In the genomic region with DNA sequence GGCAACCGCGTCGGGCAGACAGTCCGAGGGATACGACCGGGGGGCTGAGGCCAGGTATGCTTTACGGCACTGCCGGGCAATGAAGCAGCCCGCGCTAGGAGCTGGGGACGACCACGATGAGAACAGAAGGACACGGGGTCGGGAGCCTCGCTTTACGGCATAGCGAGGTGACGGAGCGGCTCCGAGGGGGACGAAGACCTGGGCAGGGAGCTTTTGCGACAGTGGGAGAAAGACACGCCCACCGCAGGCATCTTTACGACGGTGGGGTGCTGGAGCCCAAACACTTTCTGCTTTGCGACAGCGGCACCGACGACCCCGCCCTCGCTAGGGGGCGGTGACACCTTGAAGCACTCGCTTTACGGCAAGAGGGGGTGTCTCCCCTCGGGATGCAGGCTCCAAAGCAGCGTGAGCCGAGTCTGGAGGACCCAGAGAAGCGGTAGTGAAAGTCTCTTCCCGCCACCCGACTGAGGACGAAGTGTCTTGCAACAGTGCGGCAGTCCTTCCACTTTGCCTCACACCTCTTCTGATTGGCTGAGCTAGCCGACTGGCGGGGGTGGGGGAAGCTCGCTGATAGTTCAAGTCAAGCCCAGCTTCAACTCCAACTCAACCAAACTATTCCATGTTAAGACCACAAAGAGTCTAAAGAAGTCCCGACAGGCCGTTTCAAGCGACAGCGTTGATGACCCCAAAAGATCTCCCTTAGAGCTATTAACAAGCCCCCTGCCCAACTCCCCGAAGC, we compare ENCODE assay signal across 8 cellular contexts. TPM values are rescaled to one million over a fixed set of nuclear protein-coding genes. Genes with fewer than 3 reads are reported as not detected.
A peak's percentile ranks its signal among the peaks of the same experiment; 100 is the strongest.
DNase-seq lines count a peak whose midpoint lies in the region; ATAC-seq, FAIRE-seq and TF ChIP-seq lines count a peak whose summit lies in the region.

No MANE protein-coding gene starts in this region.

- TF ChIP-seq CTCF in CD14-positive monocyte (IDR thresholded peaks at IDR 0.05), result no peak
- 0 out of 2 replicates have a peak, but pooled peaks have one; percentile 35 for TF ChIP-seq CTCF in HepG2 (CRISPR knock-in tag; IDR thresholded peaks at IDR 0.05)

- peak overlapping the region; percentile 96 to 100 (median 98) for H3K27ac Mint-ChIP-seq in CD14-positive monocyte

- peaks cover 27% of the 10 kb centered on the region for H3K4me1 ChIP-seq in HepG2 (ENCODE audit: insufficient read depth, low read length)

- in situ Hi-C loops in HepG2 (cut with HindIII; ENCODE audit: extremely low pct_ligation_motif_present, low pct_unique_long_range_greater_than_20kb), result no loop called here

- DNase-seq in CD14-positive monocyte (ENCODE audit: low spot score), result peak; percentile 97
- DNase-seq in NCI-H774 (lab: John Stamatoyannopoulos, UW), result peak; percentile 90
- peak; percentile 95 to 97 for DNase-seq in activated CD4-positive, alpha-beta T cell treated with anti-CD3 and anti-CD28 coated beads, Interleukin-2, amount 50 U/mL, for 48 hours
- DNase-seq in dermis blood vessel endothelial cell, result peak; percentile 99
- DNase-seq in HepG2 (ENCODE audit: low spot score), result peak; percentile 97
- DNase-seq in stimulated activated CD4-positive, alpha-beta T cell treated with anti-CD3 and anti-CD28 coated beads, Interleukin-2, amount 100 ng/mL, for 48 hours, result peak; percentile 91 to 94

- H3K4me1 Mint-ChIP-seq in CD14-positive monocyte, result peaks cover 36% of the 10 kb centered on the region

- peak overlapping the region; percentile 83 for H3K9ac ChIP-seq in HepG2 (ENCODE audit: insufficient read depth, low read depth, low read length)

- TF ChIP-seq EP300 in HepG2 (IDR thresholded peaks at IDR 0.05; ENCODE audit: low read depth in 2 of 2, low read length in 2 of 2), result no peak; a peak in 1 of 4 replicates
- TF ChIP-seq EP300 in HepG2 (CRISPR knock-in tag; IDR thresholded peaks at IDR 0.05; ENCODE audit: borderline replicate concordance), result no peak

- H3K4me3 ChIP-seq in HepG2 (replicated peaks in 1 of 3; ENCODE audit: insufficient read depth in 1 of 3, low read depth in 2 of 3, low read length in 3 of 3), result peak overlapping the region; percentile 90 to 97 (median 91)

- POLR2A ChIA-PET in HepG2 (lab: Yijun Ruan, JAX), result interaction anchor here (0.6 to 2.7 kb wide), 35 partner anchors 9 to 727 kb away, joined by 3 to 47 read pairs (median 4); a partner anchor contains a TSS

- FAIRE-seq in HepG2 (lab: Jason Lieb, UNC), result peak; percentile 98

- H3K4me3 Mint-ChIP-seq in CD14-positive monocyte, result peak overlapping the region; percentile 91 to 98

- no peaks in the 10 kb centered on the region for H4K20me1 ChIP-seq in HepG2 (ENCODE audit: insufficient read depth, low read length)

- peak overlapping the region; percentile 63 for H3K27ac ChIP-seq in HepG2 (ENCODE audit: extremely low read length, insufficient read depth, low read length)

- H2AFZ ChIP-seq in HepG2 (ENCODE audit: low read length), result peak overlapping the region; percentile 68

- TF ChIP-seq POLR2A in HepG2 (IDR thresholded peaks at IDR 0.05; ENCODE audit: insufficient read depth in 1 of 2, low read depth in 2 of 2, low read length in 2 of 2), result peak; percentile 68 to 85

- peak overlapping the region; percentile 84 for H3K4me2 ChIP-seq in HepG2 (ENCODE audit: low read depth, low read length)

- ATAC-seq in GM19395 (IDR thresholded peaks at IDR 0.05; ENCODE audit: unreplicated experiment) (peak; percentile 59), HG03565 (IDR thresholded peaks at IDR 0.05; ENCODE audit: unreplicated experiment) (peak; percentile 67), HepG2 (peak; percentile 81)

- 0 out of 2 replicates have a peak, but pooled peaks have one; percentile 8 for TF ChIP-seq RAD21 in HepG2 (CRISPR knock-in tag; IDR thresholded peaks at IDR 0.05)

- peaks cover 16 to 26% of the 10 kb centered on the region in 2 donors for H3K36me3 Mint-ChIP-seq in CD14-positive monocyte

- H3K9me3 ChIP-seq in HepG2 (ENCODE audit: low read length), result no peaks in the 10 kb centered on the region

- peaks cover 0 to 6% (median 0%) of the 10 kb centered on the region in 3 donors for H3K27me3 Mint-ChIP-seq in CD14-positive monocyte (ENCODE audit: low read depth in 3 of 3)

- no TSS peak for BruUV-seq in HepG2 (replicated peaks; lab: Mats Ljungman, UMichigan)

- peaks cover 12% of the 10 kb centered on the region for H3K79me2 ChIP-seq in HepG2 (ENCODE audit: insufficient read depth, low read length)

- peaks cover 1 to 18% of the 10 kb centered on the region in 2 experiments; a peak in 3 of 5 replicates for H3K36me3 ChIP-seq in HepG2 (replicated peaks in 1 of 2; ENCODE audit: control insufficient read depth in 1 of 2, insufficient read depth in 2 of 2, low read length in 2 of 2)

- intact Hi-C loops in CD14-positive monocyte (cut with micrococcal nuclease) (loop anchor here in 1 of 2 donors (2.0 to 10.0 kb wide), 3 partner anchors 21 to 245 kb away; a partner anchor contains a TSS), HepG2 (cut with micrococcal nuclease; ENCODE audit: unreplicated experiment) (loop anchor here (1.0 to 2.0 kb wide), 3 partner anchors 21 to 116 kb away; a partner anchor contains a TSS)

- WGBS in HepG2 (ENCODE audit: low lambda C conversion rate), result 0% methylated on average over 23 of the region's 51 CpGs

- H3K27me3 ChIP-seq in HepG2 (ENCODE audit: control insufficient read depth in 1 of 2, insufficient read depth in 2 of 2, low read length in 2 of 2), result peaks cover 0 to 4% of the 10 kb centered on the region in 2 experiments; a peak in 3 of 5 replicates

- CTCF ChIA-PET in HepG2 (lab: Yijun Ruan, JAX; ENCODE audit: low intra/inter-chr PET ratio, low total read pairs), result no interaction called here

- H3K9me3 Mint-ChIP-seq in CD14-positive monocyte, result no peaks in the 10 kb centered on the region

RNA-seq across cellular contexts. Expression of a gene that starts 0.4 kb away (rescaled TPM):
- under 1 TPM; 0.35 to 0.44 TPM for polyA plus RNA-seq in CD14-positive monocyte
- 17.3 and 23.3 TPM in 2 replicates for total RNA-seq in dermis blood vessel endothelial cell
- total RNA-seq in HepG2 (2016; rRNA removed; fragmentation: Illumina TruSeq; extraction: Trizol), result 6.7 and 15.7 TPM in 2 replicates
- 2.2 and 2.3 TPM in 2 replicates for total RNA-seq in HepG2 (2016; cell fraction: cytosol; rRNA removed; fragmentation: Illumina TruSeq; extraction: Trizol; ENCODE audit: low read depth)
- total RNA-seq in HepG2 (2016; cell fraction: insoluble cytoplasmic fraction; rRNA removed; fragmentation: Illumina TruSeq; extraction: Trizol), result 4.5 and 17.1 TPM in 2 replicates
- total RNA-seq in HepG2 (2016; cell fraction: membrane; rRNA removed; fragmentation: Illumina TruSeq; extraction: Trizol), result 3.5 and 4.6 TPM in 2 replicates
- 28.3 and 30.1 TPM in 2 replicates for total RNA-seq in HepG2 (2016; cell fraction: nucleus; rRNA removed; fragmentation: Illumina TruSeq; extraction: Trizol)
- 14.8 and 15.3 TPM in 2 replicates for polyA plus RNA-seq in HepG2 (2011; rRNA removed)
- 5.0 and 5.4 TPM in 2 replicates for polyA plus RNA-seq in HepG2 (2011; cell fraction: cytosol; rRNA removed)
- polyA plus RNA-seq in HepG2 (2011; cell fraction: nucleus; rRNA removed), result 162 and 199 TPM in 2 replicates
- 12.4 and 15.4 TPM in 2 replicates for polyA plus RNA-seq in HepG2 (2012)
- polyA plus RNA-seq in HepG2 (2016; cell fraction: cytosol; fragmentation: Illumina TruSeq; extraction: Trizol; ENCODE audit: low read depth), result 0.95 and 1.2 TPM in 2 replicates
- polyA plus RNA-seq in HepG2 (2016; cell fraction: insoluble cytoplasmic fraction; fragmentation: Illumina TruSeq; extraction: Trizol; ENCODE audit: low read depth), result 4.4 and 6.1 TPM in 2 replicates
- polyA plus RNA-seq in HepG2 (2016; cell fraction: membrane; fragmentation: Illumina TruSeq; extraction: Trizol; ENCODE audit: low read depth), result 1.1 and 1.9 TPM in 2 replicates
- polyA plus RNA-seq in HepG2 (2016; cell fraction: nucleus; fragmentation: Illumina TruSeq; extraction: Trizol; ENCODE audit: insufficient read depth, low read depth), result 84.2 and 94.7 TPM in 2 replicates
- 25.4 and 35.0 TPM in 2 replicates for polyA minus RNA-seq in HepG2 (2011; rRNA and poly(A)+ RNA removed; ENCODE audit: low replicate concordance)
- 3.8 and 5.9 TPM in 2 replicates for polyA minus RNA-seq in HepG2 (2011; cell fraction: cytosol; rRNA and poly(A)+ RNA removed)
- polyA minus RNA-seq in HepG2 (2011; cell fraction: nucleus; rRNA and poly(A)+ RNA removed), result 43.5 and 53.5 TPM in 2 replicates

RNA-seq across cellular contexts. Expression of a gene that starts 6.8 kb away (rescaled TPM):
- polyA plus RNA-seq in CD14-positive monocyte, result 10 to 100 TPM; 32.1 to 40.5 TPM
- not detected in 2 replicates for total RNA-seq in dermis blood vessel endothelial cell
- total RNA-seq in HepG2 (2016; rRNA removed; fragmentation: Illumina TruSeq; extraction: Trizol), result 1.3 TPM in 1 of 2 replicates, not detected in the other
- total RNA-seq in HepG2 (2016; cell fraction: cytosol; rRNA removed; fragmentation: Illumina TruSeq; extraction: Trizol; ENCODE audit: low read depth), result 4.2 and 4.3 TPM in 2 replicates
- 2.2 TPM in 1 of 2 replicates, not detected in the other for total RNA-seq in HepG2 (2016; cell fraction: insoluble cytoplasmic fraction; rRNA removed; fragmentation: Illumina TruSeq; extraction: Trizol)
- 2.8 and 4.1 TPM in 2 replicates for total RNA-seq in HepG2 (2016; cell fraction: membrane; rRNA removed; fragmentation: Illumina TruSeq; extraction: Trizol)
- total RNA-seq in HepG2 (2016; cell fraction: nucleus; rRNA removed; fragmentation: Illumina TruSeq; extraction: Trizol), result not detected in 2 replicates
- 2.5 and 3.1 TPM in 2 replicates for polyA plus RNA-seq in HepG2 (2011; rRNA removed)
- polyA plus RNA-seq in HepG2 (2011; cell fraction: cytosol; rRNA removed), result 2.2 and 2.5 TPM in 2 replicates
- 3.8 and 5.2 TPM in 2 replicates for polyA plus RNA-seq in HepG2 (2011; cell fraction: nucleus; rRNA removed)
- 3.7 and 6.1 TPM in 2 replicates for polyA plus RNA-seq in HepG2 (2012)
- polyA plus RNA-seq in HepG2 (2016; cell fraction: cytosol; fragmentation: Illumina TruSeq; extraction: Trizol; ENCODE audit: low read depth), result 2.3 and 3.5 TPM in 2 replicates
- not detected in 2 replicates for polyA plus RNA-seq in HepG2 (2016; cell fraction: insoluble cytoplasmic fraction; fragmentation: Illumina TruSeq; extraction: Trizol; ENCODE audit: low read depth)
- polyA plus RNA-seq in HepG2 (2016; cell fraction: membrane; fragmentation: Illumina TruSeq; extraction: Trizol; ENCODE audit: low read depth), result 0.87 TPM in 1 of 2 replicates, not detected in the other
- polyA plus RNA-seq in HepG2 (2016; cell fraction: nucleus; fragmentation: Illumina TruSeq; extraction: Trizol; ENCODE audit: insufficient read depth, low read depth), result 1.2 and 2.1 TPM in 2 replicates
- 0.12 TPM in 1 of 2 replicates, not detected in the other for polyA minus RNA-seq in HepG2 (2011; rRNA and poly(A)+ RNA removed; ENCODE audit: low replicate concordance)
- not detected in 2 replicates for polyA minus RNA-seq in HepG2 (2011; cell fraction: cytosol; rRNA and poly(A)+ RNA removed)
- polyA minus RNA-seq in HepG2 (2011; cell fraction: nucleus; rRNA and poly(A)+ RNA removed), result not detected in 2 replicates

RNA-seq across cellular contexts. Expression of a gene that starts 14.4 kb away (rescaled TPM):
- polyA plus RNA-seq in CD14-positive monocyte (10 to 100 TPM; 53.5 to 59.6 TPM), HepG2 (2011; rRNA removed) (48.0 and 59.4 TPM in 2 replicates)
- total RNA-seq in dermis blood vessel endothelial cell (45.2 and 45.6 TPM in 2 replicates), HepG2 (2016; rRNA removed; fragmentation: Illumina TruSeq; extraction: Trizol) (43.8 and 58.0 TPM in 2 replicates)
- total RNA-seq in HepG2 (2016; cell fraction: cytosol; rRNA removed; fragmentation: Illumina TruSeq; extraction: Trizol; ENCODE audit: low read depth), result 164 and 173 TPM in 2 replicates
- total RNA-seq in HepG2 (2016; cell fraction: insoluble cytoplasmic fraction; rRNA removed; fragmentation: Illumina TruSeq; extraction: Trizol), result 33.8 and 63.0 TPM in 2 replicates
- 126 and 138 TPM in 2 replicates for total RNA-seq in HepG2 (2016; cell fraction: membrane; rRNA removed; fragmentation: Illumina TruSeq; extraction: Trizol)
- 36.6 and 44.0 TPM in 2 replicates for total RNA-seq in HepG2 (2016; cell fraction: nucleus; rRNA removed; fragmentation: Illumina TruSeq; extraction: Trizol)
- 40.0 and 57.0 TPM in 2 replicates for polyA plus RNA-seq in HepG2 (2011; cell fraction: cytosol; rRNA removed)
- polyA plus RNA-seq in HepG2 (2011; cell fraction: nucleus; rRNA removed), result 196 and 231 TPM in 2 replicates
- 39.6 and 43.4 TPM in 2 replicates for polyA plus RNA-seq in HepG2 (2012)
- polyA plus RNA-seq in HepG2 (2016; cell fraction: cytosol; fragmentation: Illumina TruSeq; extraction: Trizol; ENCODE audit: low read depth), result 223 and 235 TPM in 2 replicates
- polyA plus RNA-seq in HepG2 (2016; cell fraction: insoluble cytoplasmic fraction; fragmentation: Illumina TruSeq; extraction: Trizol; ENCODE audit: low read depth), result 44.5 and 60.2 TPM in 2 replicates
- 165 and 167 TPM in 2 replicates for polyA plus RNA-seq in HepG2 (2016; cell fraction: membrane; fragmentation: Illumina TruSeq; extraction: Trizol; ENCODE audit: low read depth)
- 114 and 131 TPM in 2 replicates for polyA plus RNA-seq in HepG2 (2016; cell fraction: nucleus; fragmentation: Illumina TruSeq; extraction: Trizol; ENCODE audit: insufficient read depth, low read depth)
- polyA minus RNA-seq in HepG2 (2011; rRNA and poly(A)+ RNA removed; ENCODE audit: low replicate concordance), result 52.6 and 92.4 TPM in 2 replicates
- polyA minus RNA-seq in HepG2 (2011; cell fraction: cytosol; rRNA and poly(A)+ RNA removed), result 12.9 and 16.7 TPM in 2 replicates
- 29.9 and 42.3 TPM in 2 replicates for polyA minus RNA-seq in HepG2 (2011; cell fraction: nucleus; rRNA and poly(A)+ RNA removed)

RNA-seq across cellular contexts. Expression of a gene that starts 22.1 kb away (rescaled TPM):
- polyA plus RNA-seq in CD14-positive monocyte (100 to 1,000 TPM; 465 to 485 TPM), HepG2 (2011; rRNA removed) (280 and 337 TPM in 2 replicates)
- total RNA-seq in dermis blood vessel endothelial cell (416 and 525 TPM in 2 replicates), HepG2 (2016; rRNA removed; fragmentation: Illumina TruSeq; extraction: Trizol) (319 and 367 TPM in 2 replicates)
- 181 and 202 TPM in 2 replicates for total RNA-seq in HepG2 (2016; cell fraction: cytosol; rRNA removed; fragmentation: Illumina TruSeq; extraction: Trizol; ENCODE audit: low read depth)
- 326 and 331 TPM in 2 replicates for total RNA-seq in HepG2 (2016; cell fraction: insoluble cytoplasmic fraction; rRNA removed; fragmentation: Illumina TruSeq; extraction: Trizol)
- total RNA-seq in HepG2 (2016; cell fraction: membrane; rRNA removed; fragmentation: Illumina TruSeq; extraction: Trizol), result 297 and 318 TPM in 2 replicates
- total RNA-seq in HepG2 (2016; cell fraction: nucleus; rRNA removed; fragmentation: Illumina TruSeq; extraction: Trizol), result 155 and 177 TPM in 2 replicates
- polyA plus RNA-seq in HepG2 (2011; cell fraction: cytosol; rRNA removed), result 359 and 386 TPM in 2 replicates
- 222 and 229 TPM in 2 replicates for polyA plus RNA-seq in HepG2 (2011; cell fraction: nucleus; rRNA removed)
- polyA plus RNA-seq in HepG2 (2012), result 346 and 360 TPM in 2 replicates
- polyA plus RNA-seq in HepG2 (2016; cell fraction: cytosol; fragmentation: Illumina TruSeq; extraction: Trizol; ENCODE audit: low read depth), result 332 and 358 TPM in 2 replicates
- polyA plus RNA-seq in HepG2 (2016; cell fraction: insoluble cytoplasmic fraction; fragmentation: Illumina TruSeq; extraction: Trizol; ENCODE audit: low read depth), result 655 and 754 TPM in 2 replicates
- polyA plus RNA-seq in HepG2 (2016; cell fraction: membrane; fragmentation: Illumina TruSeq; extraction: Trizol; ENCODE audit: low read depth), result 458 and 466 TPM in 2 replicates
- polyA plus RNA-seq in HepG2 (2016; cell fraction: nucleus; fragmentation: Illumina TruSeq; extraction: Trizol; ENCODE audit: insufficient read depth, low read depth), result 478 and 490 TPM in 2 replicates
- 353 and 1,132 TPM in 2 replicates for polyA minus RNA-seq in HepG2 (2011; rRNA and poly(A)+ RNA removed; ENCODE audit: low replicate concordance)
- 190 and 222 TPM in 2 replicates for polyA minus RNA-seq in HepG2 (2011; cell fraction: cytosol; rRNA and poly(A)+ RNA removed)
- 105 and 111 TPM in 2 replicates for polyA minus RNA-seq in HepG2 (2011; cell fraction: nucleus; rRNA and poly(A)+ RNA removed)

RNA-seq across cellular contexts. Expression of a gene that starts 22.4 kb away (rescaled TPM):
- polyA plus RNA-seq in CD14-positive monocyte, result 1 to 10 TPM; 3.6 to 5.6 TPM
- total RNA-seq in dermis blood vessel endothelial cell, result 2.6 and 3.2 TPM in 2 replicates
- 1.3 and 1.6 TPM in 2 replicates for total RNA-seq in HepG2 (2016; rRNA removed; fragmentation: Illumina TruSeq; extraction: Trizol)
- 0.30 and 0.44 TPM in 2 replicates for total RNA-seq in HepG2 (2016; cell fraction: cytosol; rRNA removed; fragmentation: Illumina TruSeq; extraction: Trizol; ENCODE audit: low read depth)
- total RNA-seq in HepG2 (2016; cell fraction: insoluble cytoplasmic fraction; rRNA removed; fragmentation: Illumina TruSeq; extraction: Trizol), result 0.79 and 1.5 TPM in 2 replicates
- total RNA-seq in HepG2 (2016; cell fraction: membrane; rRNA removed; fragmentation: Illumina TruSeq; extraction: Trizol), result 0.79 and 1.1 TPM in 2 replicates
- total RNA-seq in HepG2 (2016; cell fraction: nucleus; rRNA removed; fragmentation: Illumina TruSeq; extraction: Trizol), result 0.93 and 1.2 TPM in 2 replicates
- 2.6 and 3.1 TPM in 2 replicates for polyA plus RNA-seq in HepG2 (2011; rRNA removed)
- 2.7 and 2.8 TPM in 2 replicates for polyA plus RNA-seq in HepG2 (2011; cell fraction: cytosol; rRNA removed)
- 2.5 TPM in 2 replicates for polyA plus RNA-seq in HepG2 (2011; cell fraction: nucleus; rRNA removed)
- 1.4 and 1.8 TPM in 2 replicates for polyA plus RNA-seq in HepG2 (2012)
- 0.15 and 0.19 TPM in 2 replicates for polyA plus RNA-seq in HepG2 (2016; cell fraction: cytosol; fragmentation: Illumina TruSeq; extraction: Trizol; ENCODE audit: low read depth)
- 1.0 and 1.3 TPM in 2 replicates for polyA plus RNA-seq in HepG2 (2016; cell fraction: insoluble cytoplasmic fraction; fragmentation: Illumina TruSeq; extraction: Trizol; ENCODE audit: low read depth)
- 0.49 and 0.56 TPM in 2 replicates for polyA plus RNA-seq in HepG2 (2016; cell fraction: membrane; fragmentation: Illumina TruSeq; extraction: Trizol; ENCODE audit: low read depth)
- polyA plus RNA-seq in HepG2 (2016; cell fraction: nucleus; fragmentation: Illumina TruSeq; extraction: Trizol; ENCODE audit: insufficient read depth, low read depth), result 1.6 and 1.7 TPM in 2 replicates
- 4.4 and 4.6 TPM in 2 replicates for polyA minus RNA-seq in HepG2 (2011; rRNA and poly(A)+ RNA removed; ENCODE audit: low replicate concordance)
- 1.8 and 2.1 TPM in 2 replicates for polyA minus RNA-seq in HepG2 (2011; cell fraction: cytosol; rRNA and poly(A)+ RNA removed)
- polyA minus RNA-seq in HepG2 (2011; cell fraction: nucleus; rRNA and poly(A)+ RNA removed), result 2.9 and 3.0 TPM in 2 replicates

Comparison
In these comparisons a context has a peak if more than half of its experiments do, and no peak if none do; other contexts are left out.
1. Peak in every context shown above with its lines: DNase-seq, ATAC-seq, H3K4me3 ChIP-seq and H3K27ac ChIP-seq.